8 cellular contexts compared by ENCODE assay signal in the genomic region with DNA sequence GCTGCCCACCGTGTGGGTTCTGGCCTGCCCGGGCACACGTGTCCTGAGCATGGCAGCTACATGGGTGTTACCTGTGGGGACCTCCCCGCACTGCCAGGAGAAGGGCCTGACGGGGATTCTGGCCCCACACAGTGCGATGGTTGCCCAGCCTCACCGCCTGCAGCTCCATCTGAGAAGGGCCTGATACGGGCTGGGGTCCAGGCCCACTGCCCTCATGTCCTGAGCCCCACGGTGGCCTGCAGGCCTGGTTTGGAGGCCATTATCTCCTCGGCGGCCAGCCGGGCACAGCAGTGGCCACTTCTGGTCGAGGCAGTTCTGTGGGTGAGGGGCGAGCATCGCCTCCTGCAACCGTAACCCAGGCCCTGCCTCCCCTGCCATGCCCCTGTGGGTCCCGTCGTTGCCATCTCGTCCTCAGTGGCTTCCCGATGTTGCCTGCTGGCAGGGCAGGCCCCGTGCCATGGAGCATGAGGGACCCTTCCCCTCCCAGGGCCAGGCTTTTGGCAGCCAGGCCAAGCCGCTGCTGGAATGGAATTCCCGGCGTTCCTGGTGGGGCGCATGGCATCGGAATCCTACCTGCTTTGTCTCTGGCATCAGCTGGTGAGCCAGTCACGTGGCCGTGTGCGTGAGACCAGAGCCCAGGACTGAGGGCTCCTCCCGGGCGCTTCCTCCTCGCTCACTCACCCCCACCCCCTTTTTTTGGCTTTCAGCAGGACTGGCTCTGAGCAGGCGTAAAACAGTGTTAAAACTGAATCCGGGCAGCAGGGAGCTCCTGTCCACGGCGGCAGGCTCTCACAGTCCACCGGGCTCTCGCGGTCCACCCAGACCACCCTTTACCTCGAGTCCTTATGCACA.
DNase-seq lines count a peak whose midpoint lies in the region; ATAC-seq, FAIRE-seq and TF ChIP-seq lines count a peak whose summit lies in the region.

No MANE protein-coding gene starts in this region.

- intact Hi-C loops in gastrocnemius medialis (cut with DNase I; ENCODE audit: low total_unique reads), result no loop called here

- peak overlapping the region; percentile 94 to 98 (median 97) for H3K27ac ChIP-seq in gastrocnemius medialis

- ATAC-seq in gastrocnemius medialis (peak in 1 of 2 donors; percentile 22), HG03432 (IDR thresholded peaks at IDR 0.05; ENCODE audit: unreplicated experiment) (no peak), GM18870 (IDR thresholded peaks at IDR 0.05; ENCODE audit: unreplicated experiment) (no peak)

- H3K4me3 ChIP-seq in foreskin fibroblast (ENCODE audit: low read depth in 1 of 2, low read length in 2 of 2) (peak overlapping the region; percentile 68 to 86), gastrocnemius medialis (peak overlapping the region; percentile 78 to 86 (median 82))

- no peaks in the 10 kb centered on the region for H3K27me3 ChIP-seq in gastrocnemius medialis

- H3K4me1 Mint-ChIP-seq in type B pancreatic cell (ENCODE audit: unreplicated experiment), result peaks cover 13% of the 10 kb centered on the region

- H3K9me3 ChIP-seq in gastrocnemius medialis, result no peaks in the 10 kb centered on the region

- DNase-seq in GM04504 (ENCODE audit: low read depth), result peak; percentile 75
- peak; percentile 87 for DNase-seq in RCC 7860 (ENCODE audit: low spot score)
- DNase-seq in foreskin fibroblast, result peak; percentile 79 to 84
- DNase-seq in gastrocnemius medialis, result peak in 1 of 2 donors; percentile 83
- no peak for DNase-seq in T-helper 9 cell
- no peak for DNase-seq in type B pancreatic cell (ENCODE audit: extremely low spot score, unreplicated experiment)

- no peak overlapping the region for H3K27ac Mint-ChIP-seq in type B pancreatic cell

- H3K9me3 Mint-ChIP-seq in type B pancreatic cell, result no peaks in the 10 kb centered on the region

- peaks cover 40% of the 10 kb centered on the region for H3K27me3 Mint-ChIP-seq in type B pancreatic cell

- H3K36me3 Mint-ChIP-seq in type B pancreatic cell, result no peaks in the 10 kb centered on the region

- H3K4me3 Mint-ChIP-seq in type B pancreatic cell, result no peak overlapping the region

- TF ChIP-seq CTCF in foreskin fibroblast (IDR thresholded peaks at IDR 0.05; ENCODE audit: low read depth, low read length) (no peak), gastrocnemius medialis (IDR thresholded peaks at IDR 0.05 in 4 of 5, conservative IDR thresholded peaks at IDR 0.05 in 1 of 5) (no peak), type B pancreatic cell (conservative IDR thresholded peaks at IDR 0.05) (no peak)

- in situ Hi-C loops in gastrocnemius medialis (cut with MboI; ENCODE audit: low sequenced_read_pairs in 4 of 4), result no loop called here

- FAIRE-seq in RCC 7860 (lab: Jason Lieb, UNC), result peak; percentile 49

- TF ChIP-seq POLR2A in gastrocnemius medialis (IDR thresholded peaks at IDR 0.05), result peak in 1 of 2 donors; percentile 40

- no peaks in the 10 kb centered on the region for H3K36me3 ChIP-seq in gastrocnemius medialis

- peaks cover 82 to 88% of the 10 kb centered on the region in 2 donors for H3K4me1 ChIP-seq in gastrocnemius medialis

Comparison
In these comparisons a context has a peak if more than half of its experiments do, and no peak if none do; other contexts are left out.
1. DNase-seq: peak in GM04504 (single experiment), RCC 7860 (single experiment) and foreskin fibroblast (2 of 2); none in T-helper 9 cell (single experiment) and type B pancreatic cell (single experiment).